Comparison of ENCODE assay signal across 7 cellular contexts in the genomic region with DNA sequence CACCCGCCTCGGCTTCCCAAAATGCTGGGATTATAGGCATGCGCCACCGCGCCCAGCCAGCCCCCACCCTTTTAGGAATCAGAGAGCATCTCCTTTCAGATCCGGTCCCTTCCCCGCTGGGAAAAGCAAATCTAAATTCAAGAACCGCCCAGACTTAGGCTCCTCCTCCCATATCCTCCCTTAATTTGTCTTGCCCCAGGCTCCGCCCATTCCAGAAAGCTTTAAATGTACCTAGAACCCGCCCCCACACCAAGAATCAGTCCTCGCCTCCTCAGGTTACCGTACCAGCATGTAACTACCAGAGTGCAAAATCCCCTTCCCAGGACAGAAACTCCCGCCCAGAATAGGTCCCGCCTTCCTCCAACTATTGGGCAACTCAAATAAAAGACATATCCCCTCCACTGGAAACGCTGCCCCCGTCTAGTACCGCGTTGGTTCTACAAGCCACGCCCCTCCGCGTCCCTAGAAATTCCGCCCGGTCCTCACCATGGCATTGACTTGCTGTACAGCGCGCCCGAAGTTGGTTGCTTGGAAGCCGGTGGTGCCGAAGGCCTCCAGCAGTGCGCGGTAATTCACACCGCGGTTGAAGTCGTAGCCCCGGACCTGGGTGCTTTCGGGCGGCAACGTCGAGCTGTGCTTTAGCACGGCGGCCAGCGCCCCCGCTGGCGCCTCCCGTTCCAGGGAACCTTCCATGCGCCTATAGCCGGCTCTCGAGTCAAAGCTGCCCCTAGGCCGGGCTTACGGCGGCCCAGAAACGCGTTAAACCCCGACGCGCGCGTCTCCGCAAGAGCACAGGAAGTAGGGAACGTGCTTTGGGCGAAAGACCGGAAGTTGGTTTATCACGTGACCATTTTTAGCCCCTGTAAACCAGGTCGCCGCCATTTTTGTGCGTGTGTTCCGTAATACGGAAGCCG. TPM values are rescaled to one million over a fixed set of nuclear protein-coding genes. Genes with fewer than 3 reads are reported as not detected.
DNase-seq lines count a peak whose midpoint lies in the region; ATAC-seq, FAIRE-seq and TF ChIP-seq lines count a peak whose summit lies in the region.

A gene (minus strand): TSS at position 807 of the 914 bp plus-strand sequence. CDS start 114 bp downstream, at position 693.

- ATAC-seq in GM18519 (IDR thresholded peaks at IDR 0.05; ENCODE audit: low FRiP score, unreplicated experiment) (peak; percentile 40), HG03060 (IDR thresholded peaks at IDR 0.05; ENCODE audit: low read depth, unreplicated experiment) (peak; percentile 76), body of pancreas (peak; percentile 91)

- peak within 1 kb of the TSS; percentile 92 to 98 for H3K4me3 ChIP-seq in body of pancreas
- peak within 1 kb of the TSS; percentile 96 to 99 (median 98) for H3K4me3 ChIP-seq in sigmoid colon

- FAIRE-seq in TTC549 (lab: Jason Lieb, UNC): peak; percentile 97

- intact Hi-C loops in body of pancreas (cut with DNase I) (no loop called here), sigmoid colon (cut with DNase I) (loop anchor here (2.0 kb wide), 1 partner anchor 41 kb away; a partner anchor contains a TSS)

- WGBS in body of pancreas, 2 donors: 0% methylated on average over 43 to 68 of the region's 68 CpGs
- WGBS in sigmoid colon, 2 donors: 0% methylated on average over 68 of the region's 68 CpGs

- H3K4me1 ChIP-seq in body of pancreas (peaks cover 17% of the 10 kb centered on the region), sigmoid colon (peaks cover 0 to 23% (median 16%) of the 10 kb centered on the region in 4 donors)

- H3K27ac ChIP-seq in body of pancreas (peak within 1 kb of the TSS; percentile 88 to 100 (median 92)), sigmoid colon (peak within 1 kb of the TSS; percentile 97 to 100 (median 100))

- no peaks in the 10 kb centered on the region for H3K27me3 ChIP-seq in body of pancreas
- H3K27me3 ChIP-seq in sigmoid colon: no peaks in the 10 kb centered on the region

- peak; percentile 58 to 85 (median 75) for TF ChIP-seq POLR2A in body of pancreas (IDR thresholded peaks at IDR 0.05)
- TF ChIP-seq POLR2A in sigmoid colon (IDR thresholded peaks at IDR 0.05): peak; percentile 8 to 39

- TF ChIP-seq CTCF in body of pancreas (IDR thresholded peaks at IDR 0.05): no peak
- no peak for TF ChIP-seq CTCF in sigmoid colon (IDR thresholded peaks at IDR 0.05)

- DNase-seq in NCI-H2107 treated with DMSO at 0.1 percent for 48 hours (lab: John Stamatoyannopoulos, UW; ENCODE audit: unreplicated experiment) (peak; percentile 98), body of pancreas (peak; percentile 94 to 98 (median 96)), iPS DF 4.7 (ENCODE audit: extremely low read depth, low spot score) (peak; percentile 94), sigmoid colon (peak; percentile 97)

- H3K36me3 ChIP-seq in body of pancreas (replicated peaks in 1 of 2; ENCODE audit: insufficient read depth in 1 of 2, low read depth in 2 of 2): peaks cover 12 to 14% of the 10 kb centered on the region in 2 donors
- H3K36me3 ChIP-seq in sigmoid colon: peaks cover 22 to 38% (median 27%) of the 10 kb centered on the region in 4 donors

- peak in 1 of 4 donors; percentile 70 for TF ChIP-seq EP300 in sigmoid colon (IDR thresholded peaks at IDR 0.05)

- H3K9me3 ChIP-seq in body of pancreas (no peaks in the 10 kb centered on the region), sigmoid colon (no peaks in the 10 kb centered on the region)

RNA-seq across cellular contexts. Expression of the gene that starts here (rescaled TPM):
- total RNA-seq in body of pancreas: 100 to 1,000 TPM in 1 of 2 donors, 10 to 100 TPM in 1; 55.8 to 136 TPM
- 100 to 1,000 TPM; 105 to 160 (median 136) TPM for total RNA-seq in sigmoid colon
- polyA plus RNA-seq in sigmoid colon: 10 to 100 TPM; 60.3 to 74.1 (median 73.3) TPM

Comparison
In these comparisons a context has a peak if more than half of its experiments do, and no peak if none do; other contexts are left out.
1. Peak in every context shown above with its lines: DNase-seq, ATAC-seq, H3K4me3 ChIP-seq and H3K27ac ChIP-seq.
2. ATAC-seq: peak in every context shown above with its lines; median percentile 91 in body of pancreas; 76 in HG03060; 40 in GM18519.